Comparison of ENCODE assay signal across 13 cellular contexts in the genomic region with DNA sequence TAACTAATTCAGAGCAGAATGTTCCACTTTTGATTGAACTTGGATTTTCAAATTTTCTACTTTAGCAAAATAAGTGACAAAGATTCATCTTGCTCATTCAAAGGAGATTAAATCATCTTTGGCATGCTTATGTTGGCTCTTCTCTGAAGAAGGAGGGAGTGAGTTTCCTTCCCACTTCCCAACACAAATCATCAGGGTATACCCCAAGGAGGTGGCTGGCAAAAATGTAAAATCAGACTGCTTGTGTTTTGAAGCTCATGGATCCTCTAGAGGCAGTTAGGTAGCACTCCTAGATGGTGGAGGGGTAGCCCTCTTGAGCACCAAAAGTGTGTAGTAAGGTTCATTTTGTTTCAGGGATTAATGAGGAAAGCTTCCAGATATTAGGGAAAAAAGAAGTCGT.
"Had no signal": no experiment of that assay in that cellular context is flagged by ENCODE, and none has a peak within 500 bp of the region (broad histone marks: within the 10 kb centered on the region; RNA-seq: fewer than 3 reads in every experiment).

No MANE protein-coding gene starts in this region.

- ATAC-seq: right lobe of liver; stimulated activated naive B cell treated with anti-CD40 and anti-IgM and Interleukin-4, amounts not matched to agents 10 μg/mL and 1 μg/mL and 100 μg/mL, for 72 hours had no signal

- H3K4me1 Mint-ChIP-seq: activated B cell treated with CpG ODN at 0.5 μM for 24 hours; activated CD4-positive, alpha-beta T cell treated with anti-CD3 and anti-CD28 coated beads, Interleukin-2, amount 10 ng/mL, durations not matched to agents 7 days and 5 days; naive B cell; stimulated activated naive B cell treated with anti-CD40 and anti-IgM and Interleukin-4, amounts not matched to agents 10 μg/mL and 1 μg/mL and 100 μg/mL, for 72 hours had no signal

- H3K9me3 Mint-ChIP-seq: activated B cell treated with CpG ODN at 0.5 μM for 24 hours; activated CD4-positive, alpha-beta T cell treated with anti-CD3 and anti-CD28 coated beads, Interleukin-2, amount 10 ng/mL, durations not matched to agents 7 days and 5 days; naive B cell had no signal

- H3K9me3 ChIP-seq: breast epithelium, right lobe of liver had no signal

- H3K36me3 ChIP-seq: breast epithelium, right lobe of liver had no signal

- H3K27ac ChIP-seq: right lobe of liver had no signal

- H3K4me1 ChIP-seq: breast epithelium, right lobe of liver had no signal

- DNase-seq: activated B cell treated with CpG ODN at 0.5 μM for 24 hours; activated CD4-positive, alpha-beta T cell treated with anti-CD3 and anti-CD28 coated beads, Interleukin-2, amount 10 ng/mL, durations not matched to agents 7 days and 5 days; activated T-cell treated with anti-CD3 and anti-CD28 coated beads, Interleukin-2, amount 50 U/mL, for 1 hour; hippocampal formation; kidney glomerular epithelial cell; naive B cell; right lobe of liver; stimulated activated CD4-positive, alpha-beta T cell treated with anti-CD3 and anti-CD28 coated beads, Interleukin-2, amount 100 ng/mL, for 24 hours; stimulated activated naive B cell treated with anti-CD40 and anti-IgM and Interleukin-4, amounts not matched to agents 10 μg/mL and 1 μg/mL and 100 μg/mL, for 72 hours; T-helper 2 cell had no signal

- H3K27me3 ChIP-seq: breast epithelium, right lobe of liver had no signal

- H3K36me3 Mint-ChIP-seq: activated naive CD8-positive, alpha-beta T cell; naive B cell; stimulated activated naive B cell treated with anti-CD40 and anti-IgM and Interleukin-4, amounts not matched to agents 10 μg/mL and 1 μg/mL and 100 μg/mL, for 72 hours had no signal

- H3K4me3 ChIP-seq: breast epithelium, right lobe of liver had no signal

- H3K4me3 Mint-ChIP-seq: activated B cell treated with CpG ODN at 0.5 μM for 24 hours; activated CD4-positive, alpha-beta T cell treated with anti-CD3 and anti-CD28 coated beads, Interleukin-2, amount 10 ng/mL, durations not matched to agents 7 days and 5 days; activated naive CD8-positive, alpha-beta T cell; naive B cell; stimulated activated naive B cell treated with anti-CD40 and anti-IgM and Interleukin-4, amounts not matched to agents 10 μg/mL and 1 μg/mL and 100 μg/mL, for 72 hours had no signal

- H3K27ac Mint-ChIP-seq: activated B cell treated with CpG ODN at 0.5 μM for 24 hours; activated CD4-positive, alpha-beta T cell treated with anti-CD3 and anti-CD28 coated beads, Interleukin-2, amount 10 ng/mL, durations not matched to agents 7 days and 5 days; activated naive CD8-positive, alpha-beta T cell; naive B cell; progenitor cell of endocrine pancreas; stimulated activated naive B cell treated with anti-CD40 and anti-IgM and Interleukin-4, amounts not matched to agents 10 μg/mL and 1 μg/mL and 100 μg/mL, for 72 hours had no signal

- H3K27me3 Mint-ChIP-seq: activated B cell treated with CpG ODN at 0.5 μM for 24 hours had no signal
